Comparison of ENCODE assay signal across 14 cellular contexts in genomic region chr16:3044708-3045107, GRCh38. TPM values are rescaled to one million over a fixed set of nuclear protein-coding genes. Genes with fewer than 3 reads are reported as not detected.
DNase-seq lines count a peak whose midpoint lies in the region; ATAC-seq and TF ChIP-seq lines count a peak whose summit lies in the region.
"Had no signal": no experiment of that assay in that cellular context is flagged by ENCODE, and none has a peak within 500 bp of the region (broad histone marks: within the 10 kb centered on the region; RNA-seq: fewer than 3 reads in every experiment).

No MANE protein-coding gene starts in this region.

- DNase-seq in activated naive CD4-positive, alpha-beta T cell treated with anti-CD3 and anti-CD28 coated beads, Interleukin-2, amount 10 ng/mL, durations not matched to agents 7 days and 5 days: no peak
- no peak for DNase-seq in activated naive CD4-positive, alpha-beta T cell (lab: John Stamatoyannopoulos, UW)
- DNase-seq in T-helper 17 cell: no peak
- DNase-seq in endothelial cell (ENCODE audit: low spot score): no peak
- no peak for DNase-seq in NCI-H510A (lab: John Stamatoyannopoulos, UW)
- DNase-seq in KG1 (lab: John Stamatoyannopoulos, UW): no peak
- DNase-seq: activated CD8-positive, alpha-beta memory T cell treated with anti-CD3 and anti-CD28 coated beads, Interleukin-2, amount 50 U/mL, for 48 hours; dorsolateral prefrontal cortex; tibial artery had no signal

- H3K9me3 ChIP-seq in T-helper 17 cell (ENCODE audit: control insufficient read depth, low read length, poor library complexity, severe bottlenecking): no peaks in the 10 kb centered on the region
- H3K9me3 ChIP-seq: ascending aorta, tibial artery had no signal

- H3K9me3 Mint-ChIP-seq in activated naive CD4-positive, alpha-beta T cell treated with anti-CD3 and anti-CD28 coated beads, Interleukin-2, amount 10 ng/mL, durations not matched to agents 7 days and 5 days: no peaks in the 10 kb centered on the region
- H3K9me3 Mint-ChIP-seq in endothelial cell (ENCODE audit: unreplicated experiment): no peaks in the 10 kb centered on the region
- H3K9me3 Mint-ChIP-seq in stimulated activated memory B cell treated with anti-CD40 and anti-IgM and Interleukin-4, amounts not matched to agents 10 μg/mL and 1 μg/mL and 100 μg/mL, for 72 hours: no peaks in the 10 kb centered on the region

- H3K27me3 Mint-ChIP-seq in activated naive CD4-positive, alpha-beta T cell treated with anti-CD3 and anti-CD28 coated beads, Interleukin-2, amount 10 ng/mL, durations not matched to agents 7 days and 5 days: peaks cover 92% of the 10 kb centered on the region
- H3K27me3 Mint-ChIP-seq in T-helper 17 cell (peaks cover 54% of the 10 kb centered on the region), endothelial cell (ENCODE audit: unreplicated experiment) (peaks cover 22% of the 10 kb centered on the region)
- H3K27me3 Mint-ChIP-seq in stimulated activated memory B cell treated with anti-CD40 and anti-IgM and Interleukin-4, amounts not matched to agents 10 μg/mL and 1 μg/mL and 100 μg/mL, for 72 hours: peaks cover 67% of the 10 kb centered on the region

- peak overlapping the region; percentile 82 for H3K27ac Mint-ChIP-seq in activated naive CD4-positive, alpha-beta T cell treated with anti-CD3 and anti-CD28 coated beads, Interleukin-2, amount 10 ng/mL, durations not matched to agents 7 days and 5 days
- H3K27ac Mint-ChIP-seq in T-helper 17 cell (peak overlapping the region; percentile 27), endothelial cell (ENCODE audit: unreplicated experiment) (peak overlapping the region; percentile 84)
- peak overlapping the region; percentile 18 for H3K27ac Mint-ChIP-seq in stimulated activated memory B cell treated with anti-CD40 and anti-IgM and Interleukin-4, amounts not matched to agents 10 μg/mL and 1 μg/mL and 100 μg/mL, for 72 hours

- peak overlapping the region; percentile 83 for H3K4me3 Mint-ChIP-seq in activated naive CD4-positive, alpha-beta T cell treated with anti-CD3 and anti-CD28 coated beads, Interleukin-2, amount 10 ng/mL, durations not matched to agents 7 days and 5 days
- H3K4me3 Mint-ChIP-seq in T-helper 17 cell (peak overlapping the region; percentile 86), endothelial cell (ENCODE audit: unreplicated experiment) (peak overlapping the region; percentile 87)
- H3K4me3 Mint-ChIP-seq in stimulated activated memory B cell treated with anti-CD40 and anti-IgM and Interleukin-4, amounts not matched to agents 10 μg/mL and 1 μg/mL and 100 μg/mL, for 72 hours: peak overlapping the region; percentile 70

- TF ChIP-seq CTCF in endothelial cell (IDR thresholded peaks at IDR 0.05; ENCODE audit: unreplicated experiment): no peak

- ATAC-seq in T-helper 17 cell (no peak), GM21423 (IDR thresholded peaks at IDR 0.05; ENCODE audit: unreplicated experiment) (no peak)
- no peak for ATAC-seq in stimulated activated memory B cell treated with anti-CD40 and anti-IgM and Interleukin-4, amounts not matched to agents 10 μg/mL and 1 μg/mL and 100 μg/mL, for 72 hours

- peaks cover 45% of the 10 kb centered on the region for H3K4me1 Mint-ChIP-seq in activated naive CD4-positive, alpha-beta T cell treated with anti-CD3 and anti-CD28 coated beads, Interleukin-2, amount 10 ng/mL, durations not matched to agents 7 days and 5 days
- H3K4me1 Mint-ChIP-seq in T-helper 17 cell (peaks cover 12% of the 10 kb centered on the region), endothelial cell (ENCODE audit: unreplicated experiment) (peaks cover 8% of the 10 kb centered on the region)
- H3K4me1 Mint-ChIP-seq in stimulated activated memory B cell treated with anti-CD40 and anti-IgM and Interleukin-4, amounts not matched to agents 10 μg/mL and 1 μg/mL and 100 μg/mL, for 72 hours: peaks cover 23% of the 10 kb centered on the region

- peaks cover 14% of the 10 kb centered on the region for H3K36me3 Mint-ChIP-seq in activated naive CD4-positive, alpha-beta T cell treated with anti-CD3 and anti-CD28 coated beads, Interleukin-2, amount 10 ng/mL, durations not matched to agents 7 days and 5 days
- H3K36me3 Mint-ChIP-seq in T-helper 17 cell (ENCODE audit: low read depth) (peaks cover 4% of the 10 kb centered on the region), endothelial cell (ENCODE audit: low read depth, unreplicated experiment) (no peaks in the 10 kb centered on the region)
- no peaks in the 10 kb centered on the region for H3K36me3 Mint-ChIP-seq in stimulated activated memory B cell treated with anti-CD40 and anti-IgM and Interleukin-4, amounts not matched to agents 10 μg/mL and 1 μg/mL and 100 μg/mL, for 72 hours

- CTCF ChIA-PET in activated naive CD4-positive, alpha-beta T cell treated with anti-CD3 and anti-CD28 coated beads, Interleukin-2, amount 10 ng/mL, durations not matched to agents 7 days and 5 days (lab: Charles Lee): interaction anchor here (1.4 to 8.5 kb wide), 2 partner anchors 13 to 14 kb away, joined by 3 to 80 read pairs; no protein-coding TSS in a partner anchor

RNA-seq across cellular contexts. Expression of gene MMP25, which starts 1.7 kb away (rescaled TPM):
- total RNA-seq in T-helper 17 cell (1 to 10 TPM; 1.4 to 1.5 TPM), endothelial cell (ENCODE audit: unreplicated experiment) (5.4 TPM)

RNA-seq across cellular contexts. Expression of gene BICDL2, which starts 8.0 kb away (rescaled TPM):
- total RNA-seq in T-helper 17 cell: not detected
- total RNA-seq in endothelial cell (ENCODE audit: unreplicated experiment): 0.13 TPM
- total RNA-seq: ascending aorta, Daoy, HT1080 had no signal

RNA-seq across cellular contexts. Expression of gene IL32, which starts 20.7 kb away (rescaled TPM):
- total RNA-seq in T-helper 17 cell (1,000 to 10,000 TPM; 1,099 to 1,147 TPM), endothelial cell (ENCODE audit: unreplicated experiment) (1.7 TPM)

RNA-seq across cellular contexts. Expression of gene THOC6, which starts 20.9 kb away (rescaled TPM):
- total RNA-seq in T-helper 17 cell (10 to 100 TPM; 21.3 to 23.7 TPM), endothelial cell (ENCODE audit: unreplicated experiment) (22.9 TPM)

RNA-seq across cellular contexts. Expression of gene HCFC1R1, which starts 21.0 kb away (rescaled TPM):
- total RNA-seq in T-helper 17 cell (10 to 100 TPM; 10.6 to 14.4 TPM), endothelial cell (ENCODE audit: unreplicated experiment) (28.7 TPM)

Comparison
In these comparisons a context has a peak if more than half of its experiments do, and no peak if none do; other contexts are left out.
1. H3K27ac Mint-ChIP-seq: peak in every context shown above with its lines; median percentile 84 in endothelial cell; 82 in activated naive CD4-positive, alpha-beta T cell treated with anti-CD3 and anti-CD28 coated beads, Interleukin-2, amount 10 ng/mL, durations not matched to agents 7 days and 5 days; 27 in T-helper 17 cell; 18 in stimulated activated memory B cell treated with anti-CD40 and anti-IgM and Interleukin-4, amounts not matched to agents 10 μg/mL and 1 μg/mL and 100 μg/mL, for 72 hours.
2. RNA of gene IL32, which starts 20.7 kb away (total RNA-seq): 1,099 to 1,147 TPM in T-helper 17 cell; 1.7 TPM in endothelial cell (single experiment); every median in the first group is over 100 times any median in the second.
3. Peak in every context shown above with its lines, with median percentiles within 50 percentile points of each other: H3K4me3 Mint-ChIP-seq.